Comparison of ENCODE assay signal across 8 cellular contexts in genomic region chr1:114352797-114353196, GRCh38.
DNase-seq lines count a peak whose midpoint lies in the region; TF ChIP-seq lines count a peak whose summit lies in the region.

No MANE protein-coding gene starts in this region.

- no peaks in the 10 kb centered on the region for H3K27me3 ChIP-seq in esophagus muscularis mucosa

- intact Hi-C loops in esophagus muscularis mucosa (cut with DNase I) = loop anchor here (10.0 kb wide), 1 partner anchor 52 kb away; no protein-coding TSS in a partner anchor

- no peak overlapping the region for H3K4me3 ChIP-seq in esophagus muscularis mucosa

- 66% methylated on average over 6 of the region's 6 CpGs for WGBS in esophagus muscularis mucosa

- no peak for TF ChIP-seq POLR2A in esophagus muscularis mucosa (IDR thresholded peaks at IDR 0.05; ENCODE audit: low read depth)

- DNase-seq in NCI-H510A treated with DMSO at 0.1 percent for 48 hours (lab: John Stamatoyannopoulos, UW) (peak; percentile 19), NCI-H510A (lab: John Stamatoyannopoulos, UW) (no peak), NCI-H524 treated with DMSO at 0.1 percent for 48 hours (lab: John Stamatoyannopoulos, UW) (peak; percentile 99), esophagus muscularis mucosa (ENCODE audit: extremely low spot score) (peak; percentile 47), superior temporal gyrus (ENCODE audit: extremely low spot score) (peak; percentile 48), NCI-H1417 (lab: John Stamatoyannopoulos, UW) (no peak)
- DNase-seq in activated CD8-positive, alpha-beta memory T cell treated with anti-CD3 and anti-CD28 coated beads for 24 hours = no peak
- DNase-seq in activated CD4-positive, alpha-beta T cell treated with anti-CD3 and anti-CD28 coated beads for 48 hours = no peak

- TF ChIP-seq CTCF in esophagus muscularis mucosa (IDR thresholded peaks at IDR 0.05) = no peak

- peaks cover 12 to 22% (median 16%) of the 10 kb centered on the region in 4 donors for H3K4me1 ChIP-seq in esophagus muscularis mucosa

- H3K9me3 ChIP-seq in esophagus muscularis mucosa = no peaks in the 10 kb centered on the region

- peak overlapping the region in 2 of 4 donors; percentile 30 to 45 for H3K27ac ChIP-seq in esophagus muscularis mucosa (replicated peaks in 1 of 4)

- no peak for TF ChIP-seq EP300 in esophagus muscularis mucosa (IDR thresholded peaks at IDR 0.05)

- no peaks in the 10 kb centered on the region for H3K36me3 ChIP-seq in esophagus muscularis mucosa

Comparison
In these comparisons a context has a peak if more than half of its experiments do, and no peak if none do; other contexts are left out.
1. DNase-seq: peak in NCI-H510A treated with DMSO at 0.1 percent for 48 hours (single experiment), NCI-H524 treated with DMSO at 0.1 percent for 48 hours (single experiment), esophagus muscularis mucosa (single experiment) and superior temporal gyrus (single experiment); none in NCI-H510A (single experiment), NCI-H1417 (0 of 3), activated CD8-positive, alpha-beta memory T cell treated with anti-CD3 and anti-CD28 coated beads for 24 hours (single experiment) and activated CD4-positive, alpha-beta T cell treated with anti-CD3 and anti-CD28 coated beads for 48 hours (single experiment).